Comparison of ENCODE assay signal across 10 cellular contexts in genomic region chr7:27188666-27189559, GRCh38. TPM values are rescaled to one million over a fixed set of nuclear protein-coding genes. Genes with fewer than 3 reads are reported as not detected.
DNase-seq lines count a peak whose midpoint lies in the region; ATAC-seq and TF ChIP-seq lines count a peak whose summit lies in the region.
"Had no signal": no experiment of that assay in that cellular context is flagged by ENCODE, and none has a peak within 500 bp of the region (broad histone marks: within the 10 kb centered on the region; RNA-seq: fewer than 3 reads in every experiment).

No MANE protein-coding gene starts in this region.

- H3K27me3 ChIP-seq in CD4-positive, CD25-positive, alpha-beta regulatory T cell (ENCODE audit: control insufficient read depth, insufficient read depth, low read length), result peaks cover 63% of the 10 kb centered on the region

- intact Hi-C loops in natural killer cell (cut with micrococcal nuclease), result loop anchor here (5.0 kb wide), 1 partner anchor 37 kb away; the partner anchor contains the start of gene HOXA3

- peaks cover 64% of the 10 kb centered on the region for H3K4me1 ChIP-seq in CD4-positive, CD25-positive, alpha-beta regulatory T cell (ENCODE audit: control insufficient read depth, insufficient read depth, low read length, poor library complexity, severe bottlenecking)

- peaks cover 95% of the 10 kb centered on the region for H3K27me3 Mint-ChIP-seq in CD4-positive, CD25-positive, alpha-beta regulatory T cell
- peaks cover 82 to 86% of the 10 kb centered on the region in 2 donors for H3K27me3 Mint-ChIP-seq in natural killer cell (ENCODE audit: low read depth in 2 of 2)

- peak in 1 of 3 donors; percentile 69 for DNase-seq in CD4-positive, CD25-positive, alpha-beta regulatory T cell
- DNase-seq in NOMO-1 (lab: John Stamatoyannopoulos, UW; ENCODE audit: unreplicated experiment in 2 of 2) (peak; percentile 45 to 61), dermis blood vessel endothelial cell (peak; percentile 49), natural killer cell (peak; percentile 23), NCI-H1436 (lab: John Stamatoyannopoulos, UW) (no peak), NCI-H1417 (lab: John Stamatoyannopoulos, UW) (no peak)

- peak; percentile 32 to 53 for ATAC-seq in CD4-positive, CD25-positive, alpha-beta regulatory T cell (ENCODE audit: low read depth in 2 of 2)
- ATAC-seq in natural killer cell (peak; percentile 5 to 47 (median 28)), HG03097 (IDR thresholded peaks at IDR 0.05; ENCODE audit: low FRiP score, unreplicated experiment) (no peak), GM19455 (IDR thresholded peaks at IDR 0.05; ENCODE audit: unreplicated experiment) (no peak)
- ATAC-seq: activated naive CD4-positive, alpha-beta T cell treated with anti-CD3 and anti-CD28 coated beads, Interleukin-2, amount 50 U/mL, for 72 hours had no signal

- TF ChIP-seq CTCF in natural killer cell (IDR thresholded peaks at IDR 0.05), result no peak

- H3K36me3 ChIP-seq in CD4-positive, CD25-positive, alpha-beta regulatory T cell (ENCODE audit: control insufficient read depth, insufficient read depth, low read length), result no peaks in the 10 kb centered on the region

- peaks cover 3 to 7% of the 10 kb centered on the region in 2 experiments for H3K9me3 ChIP-seq in CD4-positive, CD25-positive, alpha-beta regulatory T cell (ENCODE audit: control insufficient read depth in 2 of 2, low read length in 2 of 2)

- H3K4me3 ChIP-seq in CD4-positive, CD25-positive, alpha-beta regulatory T cell (ENCODE audit: low read depth, low read length), result no peak overlapping the region

- H3K36me3 Mint-ChIP-seq in CD4-positive, CD25-positive, alpha-beta regulatory T cell, result no peaks in the 10 kb centered on the region
- H3K36me3 Mint-ChIP-seq in natural killer cell, result no peaks in the 10 kb centered on the region

- H3K4me1 Mint-ChIP-seq in CD4-positive, CD25-positive, alpha-beta regulatory T cell, result peaks cover 19 to 82% (median 43%) of the 10 kb centered on the region in 4 donors
- peaks cover 55 to 63% of the 10 kb centered on the region in 2 donors for H3K4me1 Mint-ChIP-seq in natural killer cell

- H3K9me3 Mint-ChIP-seq in CD4-positive, CD25-positive, alpha-beta regulatory T cell, result peaks cover 0 to 15% (median 0%) of the 10 kb centered on the region in 7 donors
- H3K9me3 Mint-ChIP-seq in natural killer cell, result no peaks in the 10 kb centered on the region
- H3K9me3 Mint-ChIP-seq: activated naive CD4-positive, alpha-beta T cell treated with anti-CD3 and anti-CD28 coated beads, Interleukin-2, amount 50 U/mL, for 72 hours had no signal

- peak overlapping the region; percentile 76 to 93 (median 82) for H3K4me3 Mint-ChIP-seq in CD4-positive, CD25-positive, alpha-beta regulatory T cell
- peak overlapping the region; percentile 85 for H3K4me3 Mint-ChIP-seq in natural killer cell

- no peak overlapping the region for H3K27ac ChIP-seq in CD4-positive, CD25-positive, alpha-beta regulatory T cell (ENCODE audit: insufficient read depth, low read length, poor library complexity, severe bottlenecking)
- H3K27ac ChIP-seq: KMS-11 had no signal

- H3K27ac Mint-ChIP-seq in CD4-positive, CD25-positive, alpha-beta regulatory T cell, result peak overlapping the region in 2 of 3 donors; percentile 75 to 78
- H3K27ac Mint-ChIP-seq in natural killer cell, result peak overlapping the region in 1 of 2 donors; percentile 25

RNA-seq across cellular contexts. Expression of gene HOXA11, which starts 3.9 kb away (rescaled TPM):
- total RNA-seq in CD4-positive, CD25-positive, alpha-beta regulatory T cell, result not detected
- polyA plus RNA-seq in CD4-positive, CD25-positive, alpha-beta regulatory T cell, result not detected
- total RNA-seq in dermis blood vessel endothelial cell, result under 0.01 and 0.70 TPM in 2 replicates
- total RNA-seq in natural killer cell, result not detected
- total RNA-seq: activated naive CD4-positive, alpha-beta T cell treated with anti-CD3 and anti-CD28 coated beads, Interleukin-2, amount 50 U/mL, for 72 hours had no signal

RNA-seq across cellular contexts. Expression of gene HOXA13, which starts 11.0 kb away (rescaled TPM):
- not detected for total RNA-seq in CD4-positive, CD25-positive, alpha-beta regulatory T cell
- not detected for polyA plus RNA-seq in CD4-positive, CD25-positive, alpha-beta regulatory T cell
- total RNA-seq in dermis blood vessel endothelial cell (under 0.01 TPM in 1 of 2 replicates, not detected in the other), natural killer cell (not detected)
- total RNA-seq: activated naive CD4-positive, alpha-beta T cell treated with anti-CD3 and anti-CD28 coated beads, Interleukin-2, amount 50 U/mL, for 72 hours had no signal

RNA-seq across cellular contexts. Expression of gene HOXA10, which starts 14.8 kb away (rescaled TPM):
- 0.35 TPM for total RNA-seq in CD4-positive, CD25-positive, alpha-beta regulatory T cell
- polyA plus RNA-seq in CD4-positive, CD25-positive, alpha-beta regulatory T cell, result not detected
- total RNA-seq in dermis blood vessel endothelial cell (3.7 and 4.4 TPM in 2 replicates), natural killer cell (1 to 10 TPM in 2 of 3 donors, under 1 TPM in 1; 0.82 to 3.3 (median 2.2) TPM)
- total RNA-seq: activated naive CD4-positive, alpha-beta T cell treated with anti-CD3 and anti-CD28 coated beads, Interleukin-2, amount 50 U/mL, for 72 hours had no signal

RNA-seq across cellular contexts. Expression of gene HOXA9, which starts 23.6 kb away (rescaled TPM):
- 1.1 TPM for total RNA-seq in CD4-positive, CD25-positive, alpha-beta regulatory T cell
- under 1 TPM in 1 of 4 donors, not detected in 3; 0.20 TPM for polyA plus RNA-seq in CD4-positive, CD25-positive, alpha-beta regulatory T cell
- total RNA-seq in dermis blood vessel endothelial cell (9.0 and 11.8 TPM in 2 replicates), natural killer cell (1 to 10 TPM in 1 of 3 donors, under 1 TPM in 2; 0.39 to 4.6 (median 0.42) TPM)
- total RNA-seq: activated naive CD4-positive, alpha-beta T cell treated with anti-CD3 and anti-CD28 coated beads, Interleukin-2, amount 50 U/mL, for 72 hours had no signal

RNA-seq across cellular contexts. Expression of gene HOXA7, which starts 32.4 kb away (rescaled TPM):
- total RNA-seq in CD4-positive, CD25-positive, alpha-beta regulatory T cell, result not detected
- not detected for polyA plus RNA-seq in CD4-positive, CD25-positive, alpha-beta regulatory T cell
- total RNA-seq in dermis blood vessel endothelial cell (1.4 and 2.9 TPM in 2 replicates), natural killer cell (not detected)
- total RNA-seq: activated naive CD4-positive, alpha-beta T cell treated with anti-CD3 and anti-CD28 coated beads, Interleukin-2, amount 50 U/mL, for 72 hours had no signal

Comparison
In these comparisons a context has a peak if more than half of its experiments do, and no peak if none do; other contexts are left out.
1. ATAC-seq: peak in CD4-positive, CD25-positive, alpha-beta regulatory T cell (2 of 2) and natural killer cell (3 of 3); none in HG03097 (single experiment) and GM19455 (single experiment).
2. DNase-seq: peak in NOMO-1 (2 of 2), dermis blood vessel endothelial cell (single experiment) and natural killer cell (single experiment); none in NCI-H1436 (single experiment) and NCI-H1417 (0 of 3).